ENCODE assay signal across 8 cellular contexts in genomic region chr19:50657672-50658437, GRCh38. TPM values are rescaled to one million over a fixed set of nuclear protein-coding genes. Genes with fewer than 3 reads are reported as not detected.
A peak's percentile ranks its signal among the peaks of the same experiment; 100 is the strongest.
DNase-seq lines count a peak whose midpoint lies in the region; ATAC-seq and TF ChIP-seq lines count a peak whose summit lies in the region.

No MANE protein-coding gene starts in this region.

- POLR2A ChIA-PET in BJ (lab: Charles Lee): no interaction called here

- TF ChIP-seq CTCF in BJ (IDR thresholded peaks at IDR 0.05; ENCODE audit: insufficient read depth, low read depth, low read length) (no peak), lower lobe of right lung (IDR thresholded peaks at IDR 0.05) (no peak)

- no peaks in the 10 kb centered on the region for H3K9me3 ChIP-seq in lower lobe of right lung

- 0 out of 2 replicates have a peak, but pooled peaks cover 2% of the 10 kb centered on the region for H3K27me3 ChIP-seq in BJ (ENCODE audit: control insufficient read depth, insufficient read depth, low read length)
- no peaks in the 10 kb centered on the region for H3K27me3 ChIP-seq in H7 (ENCODE audit: control insufficient read depth, insufficient read depth, low read length)
- peaks cover 44% of the 10 kb centered on the region for H3K27me3 ChIP-seq in lower lobe of right lung (ENCODE audit: low read depth)

- H3K27ac ChIP-seq in lower lobe of right lung: no peak overlapping the region

- H3K4me1 ChIP-seq in lower lobe of right lung: peaks cover 16% of the 10 kb centered on the region

- ATAC-seq in lower lobe of right lung (peak; percentile 90 to 94), HG02798 (IDR thresholded peaks at IDR 0.05; ENCODE audit: poor library complexity, unreplicated experiment) (no peak)

- intact Hi-C loops in lower lobe of right lung (cut with DNase I): no loop called here

- peak overlapping the region; percentile 55 for H3K4me3 ChIP-seq in BJ (ENCODE audit: low read depth, low read length)
- peak overlapping the region; percentile 91 for H3K4me3 ChIP-seq in H7 (ENCODE audit: insufficient read depth, low read depth, low read length)
- peak overlapping the region; percentile 46 for H3K4me3 ChIP-seq in lower lobe of right lung

- CTCF ChIA-PET in BJ (lab: Yijun Ruan, JAX): interaction anchor here (0.7 kb wide), 2 partner anchors 12 to 289 kb away, joined by 3 read pairs; no protein-coding TSS in a partner anchor

- H3K36me3 ChIP-seq in BJ (ENCODE audit: control insufficient read depth, insufficient read depth, low read length): no peaks in the 10 kb centered on the region
- no peaks in the 10 kb centered on the region for H3K36me3 ChIP-seq in H7 (replicated peaks; ENCODE audit: control insufficient read depth, insufficient read depth, low read length)
- H3K36me3 ChIP-seq in lower lobe of right lung: no peaks in the 10 kb centered on the region

- peak; percentile 91 for DNase-seq in BJ (ENCODE audit: low read depth)
- DNase-seq in H7: peak; percentile 98
- peak; percentile 44 for DNase-seq in NCI-H774 (lab: John Stamatoyannopoulos, UW)
- DNase-seq in activated CD8-positive, alpha-beta memory T cell treated with anti-CD3 and anti-CD28 coated beads for 4 hours (ENCODE audit: low read depth in 2 of 2): peak; percentile 68 to 73
- peak; percentile 44 for DNase-seq in effector CD4-positive, alpha-beta T cell
- DNase-seq in lower lobe of right lung: peak; percentile 97
- peak; percentile 61 to 76 (median 68) for DNase-seq in stimulated activated CD4-positive, alpha-beta T cell treated with anti-CD3 and anti-CD28 coated beads, TNF-alpha, amount 100 ng/mL, for 4 hours (ENCODE audit: low read depth in 3 of 3)

RNA-seq across cellular contexts. Expression of gene C19orf81, which starts 8.6 kb away (rescaled TPM):
- polyA plus RNA-seq in BJ (2011; rRNA removed): 0.47 and 0.59 TPM in 2 replicates
- not detected in 2 replicates for polyA minus RNA-seq in BJ (2011; rRNA and poly(A)+ RNA removed)
- total RNA-seq in H7 (2014; rRNA removed; shearing (Covaris generic)): 7.8 and 8.0 TPM in 2 replicates
- 5.2 TPM for total RNA-seq in lower lobe of right lung

RNA-seq across cellular contexts. Expression of gene SYT3, which starts 18.2 kb away (rescaled TPM):
- 0.11 TPM in 1 of 2 replicates, not detected in the other for polyA plus RNA-seq in BJ (2011; rRNA removed)
- polyA minus RNA-seq in BJ (2011; rRNA and poly(A)+ RNA removed): 0.10 TPM in 1 of 2 replicates, not detected in the other
- total RNA-seq in H7 (2014; rRNA removed; shearing (Covaris generic)): 0.66 and 1.8 TPM in 2 replicates
- total RNA-seq in lower lobe of right lung: 1.2 TPM

Comparison
In these comparisons a context has a peak if more than half of its experiments do, and no peak if none do; other contexts are left out.
1. DNase-seq: peak in every context shown above with its lines; median percentile 98 in H7; 97 in lower lobe of right lung; 91 in BJ; 70 in activated CD8-positive, alpha-beta memory T cell treated with anti-CD3 and anti-CD28 coated beads for 4 hours; 68 in stimulated activated CD4-positive, alpha-beta T cell treated with anti-CD3 and anti-CD28 coated beads, TNF-alpha, amount 100 ng/mL, for 4 hours; 44 in NCI-H774; 44 in effector CD4-positive, alpha-beta T cell.